ENCODE assay signal across 8 cellular contexts in genomic region chr21:25790122-25790951, GRCh38. TPM values are rescaled to one million over a fixed set of nuclear protein-coding genes. Genes with fewer than 3 reads are reported as not detected.
A peak's percentile ranks its signal among the peaks of the same experiment; 100 is the strongest.
DNase-seq lines count a peak whose midpoint lies in the region; ATAC-seq and TF ChIP-seq lines count a peak whose summit lies in the region.

No MANE protein-coding gene starts in this region.

- no peak overlapping the region for H3K23ac ChIP-seq in mesenchymal stem cell (ENCODE audit: low read length in 2 of 2)

- no peaks in the 10 kb centered on the region for H3K79me1 ChIP-seq in mesenchymal stem cell (replicated peaks; ENCODE audit: low read length, poor library complexity, severe bottlenecking)

- peak overlapping the region; percentile 37 to 66 for H3K18ac ChIP-seq in mesenchymal stem cell (ENCODE audit: low read depth in 1 of 2, low read length in 2 of 2)

- H3K36me3 ChIP-seq in SJSA1 (no peaks in the 10 kb centered on the region), mesenchymal stem cell (ENCODE audit: control insufficient read depth in 1 of 2, insufficient read depth in 2 of 2, low read depth in 1 of 2, low read length in 2 of 2) (no peaks in the 10 kb centered on the region), upper lobe of left lung (no peaks in the 10 kb centered on the region)

- peak overlapping the region; percentile 11; the same call in 1 of the 2 replicates for H3K4me3 ChIP-seq in SJSA1
- H3K4me3 ChIP-seq in mesenchymal stem cell (ENCODE audit: insufficient read depth in 1 of 2, low read depth in 1 of 2, low read length in 2 of 2): peak overlapping the region in 1 of 2 experiments; percentile 76
- H3K4me3 ChIP-seq in upper lobe of left lung: peak overlapping the region in 3 of 4 donors; percentile 24 to 39 (median 31)

- H3K27ac ChIP-seq in SJSA1 (no peak overlapping the region), mesenchymal stem cell (ENCODE audit: low read length, poor library complexity, severe bottlenecking) (no peak overlapping the region), upper lobe of left lung (no peak overlapping the region)

- H3K9ac ChIP-seq in mesenchymal stem cell (ENCODE audit: low read length): peak overlapping the region; percentile 74

- no peak overlapping the region for H2BK120ac ChIP-seq in mesenchymal stem cell (ENCODE audit: low read depth, low read length)

- no peak overlapping the region for H2AK5ac ChIP-seq in mesenchymal stem cell (ENCODE audit: low read length, severe bottlenecking)

- no peak overlapping the region for H3K14ac ChIP-seq in mesenchymal stem cell (ENCODE audit: low read length in 2 of 2)

- in situ Hi-C loops in KBM-7 (cut with MboI; ENCODE audit: low pct_unique_long_range_greater_than_20kb, low sequenced_read_pairs): no loop called here

- TF ChIP-seq POLR2A in upper lobe of left lung (IDR thresholded peaks at IDR 0.05): no peak

- ATAC-seq in GM19467 (IDR thresholded peaks at IDR 0.05; ENCODE audit: unreplicated experiment): peak; percentile 59
- ATAC-seq in upper lobe of left lung (ENCODE audit: low FRiP score in 2 of 2): peak in 1 of 2 donors; percentile 50

- H3K4ac ChIP-seq in mesenchymal stem cell (ENCODE audit: low read depth in 1 of 2, low read length in 2 of 2): peak overlapping the region in 1 of 2 experiments; percentile 26

- 43% methylated on average over 6 of the region's 7 CpGs for WGBS in mesenchymal stem cell
- WGBS in upper lobe of left lung, 2 donors: 19% methylated on average over 7 of the region's 7 CpGs

- H2BK12ac ChIP-seq in mesenchymal stem cell (ENCODE audit: low read length in 2 of 2): peak overlapping the region in 1 of 2 experiments; percentile 63

- TF ChIP-seq EP300 in upper lobe of left lung (IDR thresholded peaks at IDR 0.05): no peak

- no peak overlapping the region for H2BK5ac ChIP-seq in mesenchymal stem cell (ENCODE audit: low read depth, low read length, poor library complexity, severe bottlenecking)

- no peak for TF ChIP-seq CTCF in upper lobe of left lung (IDR thresholded peaks at IDR 0.05)

- H3K9me3 ChIP-seq in SJSA1 (replicated peaks): no peaks in the 10 kb centered on the region
- no peaks in the 10 kb centered on the region for H3K9me3 ChIP-seq in mesenchymal stem cell (ENCODE audit: control insufficient read depth, low read length)
- no peaks in the 10 kb centered on the region for H3K9me3 ChIP-seq in upper lobe of left lung

- DNase-seq in DMS79 (lab: John Stamatoyannopoulos, UW) (peak; percentile 31), KBM-7 (peak; percentile 62), SJSA1 (ENCODE audit: low read depth in 1 of 2, low spot score in 2 of 2) (peak in 1 of 2 experiments; percentile 38), dermis blood vessel endothelial cell (peak; percentile 59), mesenchymal stem cell (peak; percentile 47), upper lobe of left lung (no peak)
- no peak for DNase-seq in stimulated activated CD4-positive, alpha-beta T cell treated with anti-CD3 and anti-CD28 coated beads, Interleukin-2, amount 100 ng/mL, for 24 hours

- peak overlapping the region; percentile 33 for H2BK15ac ChIP-seq in mesenchymal stem cell (ENCODE audit: low read depth, poor library complexity, severe bottlenecking)

- H4K91ac ChIP-seq in mesenchymal stem cell (ENCODE audit: low read length): no peak overlapping the region

- H4K8ac ChIP-seq in mesenchymal stem cell (ENCODE audit: low read length): peak overlapping the region; percentile 27

- H3K4me1 ChIP-seq in SJSA1 (replicated peaks) (peaks cover 7% of the 10 kb centered on the region), mesenchymal stem cell (ENCODE audit: control insufficient read depth, insufficient read depth, low read depth, low read length) (no peaks in the 10 kb centered on the region), upper lobe of left lung (peaks cover 0 to 7% (median 4%) of the 10 kb centered on the region in 4 donors)

- H3K27me3 ChIP-seq in SJSA1 (replicated peaks) (no peaks in the 10 kb centered on the region; the same call in 1 of the 2 replicates), mesenchymal stem cell (ENCODE audit: control insufficient read depth in 1 of 2, insufficient read depth in 1 of 2, low read length in 2 of 2) (peaks cover 0 to 9% of the 10 kb centered on the region in 2 experiments), upper lobe of left lung (no peaks in the 10 kb centered on the region)

- peak overlapping the region; percentile 81 for H3K4me2 ChIP-seq in mesenchymal stem cell (ENCODE audit: low read length, poor library complexity, severe bottlenecking)

- peak overlapping the region; percentile 69 for H2AFZ ChIP-seq in mesenchymal stem cell (ENCODE audit: low read depth, low read length)

RNA-seq across cellular contexts. Expression of gene GABPA, which starts 55.6 kb away (rescaled TPM):
- total RNA-seq in SJSA1 (2014; rRNA removed; shearing (Covaris generic)): 19.7 and 28.8 TPM in 2 replicates
- total RNA-seq in dermis blood vessel endothelial cell: 41.6 and 44.4 TPM in 2 replicates
- 11.7 TPM for polyA plus RNA-seq in mesenchymal stem cell (2013, experiment 1 of 2)
- polyA plus RNA-seq in mesenchymal stem cell (2013, experiment 2 of 2): 13.0 TPM
- 10 to 100 TPM in 5 of 6 donors, 1 to 10 TPM in 1; 10.0 to 31.6 (median 18.6) TPM for total RNA-seq in upper lobe of left lung

RNA-seq across cellular contexts. Expression of gene ATP5PF, which starts 55.6 kb away (rescaled TPM):
- total RNA-seq in SJSA1 (2014; rRNA removed; shearing (Covaris generic)): 119 and 141 TPM in 2 replicates
- total RNA-seq in dermis blood vessel endothelial cell: 48.2 and 64.2 TPM in 2 replicates
- polyA plus RNA-seq in mesenchymal stem cell (2013, experiment 1 of 2): 306 TPM
- 317 TPM for polyA plus RNA-seq in mesenchymal stem cell (2013, experiment 2 of 2)
- total RNA-seq in upper lobe of left lung: 10 to 100 TPM; 26.2 to 87.3 (median 64.1) TPM

Comparison
In these comparisons a context has a peak if more than half of its experiments do, and no peak if none do; other contexts are left out.
1. DNase-seq: peak in DMS79 (single experiment), KBM-7 (single experiment), dermis blood vessel endothelial cell (single experiment) and mesenchymal stem cell (single experiment); none in upper lobe of left lung (0 of 2) and stimulated activated CD4-positive, alpha-beta T cell treated with anti-CD3 and anti-CD28 coated beads, Interleukin-2, amount 100 ng/mL, for 24 hours (0 of 2).